8 cellular contexts compared by ENCODE assay signal in the genomic region with DNA sequence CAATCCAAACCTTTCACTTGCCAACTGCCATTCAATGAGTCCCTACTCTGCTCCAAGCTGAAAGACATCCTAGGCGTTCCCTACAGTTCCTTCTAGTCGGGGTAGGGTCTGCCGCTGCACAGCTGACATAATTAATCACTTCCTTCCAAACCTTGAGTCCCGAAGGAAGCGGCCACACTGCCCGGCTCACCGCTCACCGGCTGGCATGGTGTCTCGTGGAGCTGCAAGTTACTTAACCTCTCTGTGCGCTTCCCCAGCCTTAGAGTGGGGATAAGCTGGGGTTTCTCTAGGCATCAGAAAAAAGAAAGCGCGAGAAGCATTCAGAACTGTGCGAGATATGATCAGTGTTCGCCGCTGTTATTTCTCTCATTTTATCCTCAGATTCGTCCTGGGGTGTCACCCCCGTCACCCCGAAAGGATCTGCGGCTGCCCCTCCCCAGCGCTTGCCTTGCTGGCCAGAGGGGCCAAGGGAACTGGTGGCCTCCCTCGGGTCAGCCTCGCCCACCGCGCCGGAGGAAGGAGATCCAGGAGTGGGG. TPM values are rescaled to one million over a fixed set of nuclear protein-coding genes. Genes with fewer than 3 reads are reported as not detected.
DNase-seq lines count a peak whose midpoint lies in the region; ATAC-seq and TF ChIP-seq lines count a peak whose summit lies in the region.

No MANE protein-coding gene starts in this region.

- peaks cover 33% of the 10 kb centered on the region for H3K4me1 Mint-ChIP-seq in activated naive CD4-positive, alpha-beta T cell treated with anti-CD3 and anti-CD28 coated beads, Interleukin-2, amount 10 ng/mL, durations not matched to agents 7 days and 5 days
- H3K4me1 Mint-ChIP-seq in glutamatergic neuron (ENCODE audit: low read depth, unreplicated experiment), result peaks cover 17% of the 10 kb centered on the region

- DNase-seq in GM03348 (ENCODE audit: low spot score), result peak; percentile 66
- peak; percentile 59 for DNase-seq in activated naive CD4-positive, alpha-beta T cell treated with anti-CD3 and anti-CD28 coated beads, Interleukin-2, amount 10 ng/mL, durations not matched to agents 7 days and 5 days
- DNase-seq in glutamatergic neuron, result peak; percentile 40
- DNase-seq in prostate gland (ENCODE audit: low spot score), result no peak
- DNase-seq in A172 (ENCODE audit: low spot score), result no peak

- H3K27ac ChIP-seq in KOPT-K1 (ENCODE audit: low read depth, low read length, poor library complexity, severe bottlenecking) (peak overlapping the region; percentile 81), prostate gland (peak overlapping the region; percentile 68 to 73)

- intact Hi-C loops in prostate gland (cut with DNase I), result no loop called here

- no peaks in the 10 kb centered on the region for H3K9me3 ChIP-seq in KOPT-K1 (ENCODE audit: insufficient read depth, low read length, poor library complexity, severe bottlenecking)
- H3K9me3 ChIP-seq in prostate gland, result no peaks in the 10 kb centered on the region

- no peaks in the 10 kb centered on the region for H3K9me3 Mint-ChIP-seq in activated naive CD4-positive, alpha-beta T cell treated with anti-CD3 and anti-CD28 coated beads, Interleukin-2, amount 10 ng/mL, durations not matched to agents 7 days and 5 days
- peaks cover 13% of the 10 kb centered on the region for H3K9me3 Mint-ChIP-seq in glutamatergic neuron (ENCODE audit: unreplicated experiment)

- WGBS in prostate gland, result under 1% methylated on average over 25 of the region's 25 CpGs

- no peaks in the 10 kb centered on the region for H3K27me3 Mint-ChIP-seq in activated naive CD4-positive, alpha-beta T cell treated with anti-CD3 and anti-CD28 coated beads, Interleukin-2, amount 10 ng/mL, durations not matched to agents 7 days and 5 days
- peaks cover 7% of the 10 kb centered on the region for H3K27me3 Mint-ChIP-seq in glutamatergic neuron (ENCODE audit: unreplicated experiment)

- H3K27ac Mint-ChIP-seq in activated naive CD4-positive, alpha-beta T cell treated with anti-CD3 and anti-CD28 coated beads, Interleukin-2, amount 10 ng/mL, durations not matched to agents 7 days and 5 days, result peak overlapping the region; percentile 94
- peak overlapping the region; percentile 94 for H3K27ac Mint-ChIP-seq in glutamatergic neuron (ENCODE audit: unreplicated experiment)

- no peaks in the 10 kb centered on the region for H3K4me1 ChIP-seq in prostate gland (replicated peaks)

- CTCF ChIA-PET in activated naive CD4-positive, alpha-beta T cell treated with anti-CD3 and anti-CD28 coated beads, Interleukin-2, amount 10 ng/mL, durations not matched to agents 7 days and 5 days (lab: Charles Lee), result interaction anchor here (2.3 kb wide), 1 partner anchor 13 kb away, joined by 9 read pairs; no protein-coding TSS in a partner anchor

- peak overlapping the region; percentile 95 for H3K4me3 Mint-ChIP-seq in activated naive CD4-positive, alpha-beta T cell treated with anti-CD3 and anti-CD28 coated beads, Interleukin-2, amount 10 ng/mL, durations not matched to agents 7 days and 5 days
- H3K4me3 Mint-ChIP-seq in glutamatergic neuron (ENCODE audit: unreplicated experiment), result peak overlapping the region; percentile 94

- peaks cover 17% of the 10 kb centered on the region for H3K36me3 Mint-ChIP-seq in activated naive CD4-positive, alpha-beta T cell treated with anti-CD3 and anti-CD28 coated beads, Interleukin-2, amount 10 ng/mL, durations not matched to agents 7 days and 5 days
- H3K36me3 Mint-ChIP-seq in glutamatergic neuron (ENCODE audit: unreplicated experiment), result peaks cover 5% of the 10 kb centered on the region

- H3K4me3 ChIP-seq in prostate gland, result peak overlapping the region; percentile 60 to 65

- H3K27me3 ChIP-seq in prostate gland (replicated peaks; ENCODE audit: insufficient read depth), result no peaks in the 10 kb centered on the region

- TF ChIP-seq POLR2A in prostate gland (IDR thresholded peaks at IDR 0.05), result no peak

- peak; percentile 34 for ATAC-seq in GM21528 (IDR thresholded peaks at IDR 0.05; ENCODE audit: low FRiP score, unreplicated experiment)
- ATAC-seq in GM18858 (IDR thresholded peaks at IDR 0.05; ENCODE audit: unreplicated experiment), result no peak

- TF ChIP-seq CTCF in glutamatergic neuron (IDR thresholded peaks at IDR 0.05; ENCODE audit: partially characterized antibody, unreplicated experiment) (no peak), prostate gland (IDR thresholded peaks at IDR 0.05) (no peak)

- H3K36me3 ChIP-seq in KOPT-K1 (ENCODE audit: insufficient read depth, low read length) (peaks cover 24% of the 10 kb centered on the region), prostate gland (no peaks in the 10 kb centered on the region)

RNA-seq across cellular contexts. Expression of gene MRPS25, which starts 0.7 kb away (rescaled TPM):
- total RNA-seq in glutamatergic neuron (ENCODE audit: unreplicated experiment), result 141 TPM
- 10 to 100 TPM; 16.6 to 49.1 TPM for total RNA-seq in prostate gland
- total RNA-seq in A172 (2014; rRNA removed; shearing (Covaris generic)), result 22.3 and 24.8 TPM in 2 replicates

RNA-seq across cellular contexts. Expression of gene RBSN, which starts 34.6 kb away (rescaled TPM):
- 29.4 TPM for total RNA-seq in glutamatergic neuron (ENCODE audit: unreplicated experiment)
- 10 to 100 TPM; 17.9 to 39.4 TPM for total RNA-seq in prostate gland
- total RNA-seq in A172 (2014; rRNA removed; shearing (Covaris generic)), result 23.3 and 29.0 TPM in 2 replicates

Comparison
In these comparisons a context has a peak if more than half of its experiments do, and no peak if none do; other contexts are left out.
1. DNase-seq: peak in GM03348 (single experiment), activated naive CD4-positive, alpha-beta T cell treated with anti-CD3 and anti-CD28 coated beads, Interleukin-2, amount 10 ng/mL, durations not matched to agents 7 days and 5 days (single experiment) and glutamatergic neuron (single experiment); none in prostate gland (single experiment) and A172 (single experiment).